24 cellular contexts compared by ENCODE assay signal in the genomic region with DNA sequence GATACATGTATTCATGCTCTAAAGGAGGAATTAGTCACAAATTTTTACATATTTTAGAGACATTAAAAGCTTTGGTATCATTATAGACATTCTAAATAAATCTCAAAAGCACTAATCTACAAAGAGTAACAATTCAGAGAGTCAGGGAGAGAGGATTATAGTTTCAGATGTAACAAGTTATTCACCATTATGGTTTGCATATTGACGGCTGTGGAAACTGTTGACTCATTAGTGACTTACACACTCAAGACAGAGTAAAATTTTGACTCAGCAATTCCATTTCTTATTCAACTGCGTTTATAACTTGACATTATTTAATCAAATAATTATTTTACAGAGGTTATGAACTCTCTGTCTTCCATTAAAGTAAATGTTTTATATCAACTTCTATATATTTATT.
DNase-seq lines count a peak whose midpoint lies in the region; ATAC-seq, FAIRE-seq and TF ChIP-seq lines count a peak whose summit lies in the region.
"Had no signal": no experiment of that assay in that cellular context is flagged by ENCODE, and none has a peak within 500 bp of the region (broad histone marks: within the 10 kb centered on the region; RNA-seq: fewer than 3 reads in every experiment).

No MANE protein-coding gene starts in this region.

- H3K9me3 ChIP-seq in GM12878 (replicated peaks; ENCODE audit: control insufficient read depth, insufficient read depth, low read length) = no peaks in the 10 kb centered on the region
- H3K9me3 ChIP-seq: neutrophil, Peyer's patch had no signal

- no peaks in the 10 kb centered on the region for H3K36me3 ChIP-seq in GM12878 (ENCODE audit: control insufficient read depth in 2 of 2, insufficient read depth in 2 of 2, low read length in 1 of 2)
- H3K36me3 ChIP-seq: ascending aorta, heart right ventricle, neutrophil, Peyer's patch had no signal

- DNase-seq in AG08395 (ENCODE audit: low spot score) = peak; percentile 13
- peak; percentile 67 for DNase-seq in LHCN-M2 (ENCODE audit: low read depth)
- DNase-seq in GM12878 (ENCODE audit: low read depth, low spot score) = no peak
- peak; percentile 53 to 72 for DNase-seq in foreskin keratinocyte
- DNase-seq in inferior parietal cortex (ENCODE audit: extremely low spot score) = no peak
- no peak for DNase-seq in NCI-H226
- no peak for DNase-seq in NCI-H446 treated with DMSO at 0.1 percent for 48 hours (lab: John Stamatoyannopoulos, UW)
- no peak for DNase-seq in activated T-helper 2 cell treated with anti-CD3 and anti-CD28 coated beads, Interferon-gamma antibody, Interleukin-2, Interleukin-4, amounts not matched to agents 10 μg/mL and 5 μg/mL and 100 μg/mL, durations not matched to agents 14 hours and 24 hours and 36 hours (ENCODE audit: low spot score)
- DNase-seq: activated CD8-positive, alpha-beta memory T cell treated with anti-CD3 and anti-CD28 coated beads for 24 hours; activated naive CD4-positive, alpha-beta T cell treated with anti-CD3 and anti-CD28 coated beads, Interleukin-2, amount 10 ng/mL, durations not matched to agents 7 days and 5 days; activated T-cell treated with anti-CD3 and anti-CD28 coated beads, Interleukin-2, amount 50 U/mL, for 48 hours; C1 segment of cervical spinal cord; effector memory CD4-positive, alpha-beta T cell; heart right ventricle; KBM-7; MV-4-11; NCI-H1694 treated with DMSO at 0.1 percent for 48 hours; Peyer's patch; stimulated activated CD4-positive, alpha-beta T cell treated with anti-CD3 and anti-CD28 coated beads, Interleukin-12 subunit alpha, Interleukin-12 subunit beta, amount 100 ng/mL, for 4 hours; T-helper 9 cell had no signal

- intact Hi-C loops in GM12878 (cut with micrococcal nuclease; ENCODE audit: unreplicated experiment) = no loop called here
- intact Hi-C loops in activated T-helper 2 cell treated with anti-CD3 and anti-CD28 coated beads, Interferon-gamma antibody, Interleukin-2, Interleukin-4, amounts not matched to agents 10 μg/mL and 5 μg/mL and 100 μg/mL, durations not matched to agents 14 hours and 24 hours and 36 hours (cut with micrococcal nuclease) = no loop called here

- ATAC-seq in GM12878 (no peak), foreskin keratinocyte (peak; percentile 78)
- ATAC-seq: GM23338, heart right ventricle, SK-N-SH treated with all-trans-retinoic acid at 6 μM for 48 hours had no signal

- 2% methylated on average over 2 of the region's 2 CpGs for WGBS in GM12878 (ENCODE audit: insufficient coverage, insufficient replicate concordance, low lambda C conversion rate, missing lambda C conversion rate)

- no peak for TF ChIP-seq RAD21 in GM12878 (IDR thresholded peaks at IDR 0.05; ENCODE audit: insufficient read depth, low read depth, low read length)

- no peak for TF ChIP-seq EP300 in GM12878 (IDR thresholded peaks at IDR 0.05; ENCODE audit: borderline replicate concordance in 1 of 2, control insufficient read depth in 1 of 2, low read depth in 2 of 2, low read length in 2 of 2)

- H3K9me3 Mint-ChIP-seq in activated T-helper 2 cell treated with anti-CD3 and anti-CD28 coated beads, Interferon-gamma antibody, Interleukin-2, Interleukin-4, amounts not matched to agents 10 μg/mL and 5 μg/mL and 100 μg/mL, durations not matched to agents 14 hours and 24 hours and 36 hours = peaks cover 9% of the 10 kb centered on the region

- H3K4me3 Mint-ChIP-seq in activated T-helper 2 cell treated with anti-CD3 and anti-CD28 coated beads, Interferon-gamma antibody, Interleukin-2, Interleukin-4, amounts not matched to agents 10 μg/mL and 5 μg/mL and 100 μg/mL, durations not matched to agents 14 hours and 24 hours and 36 hours (ENCODE audit: low read depth) = no peak overlapping the region
- H3K4me3 Mint-ChIP-seq: activated naive CD4-positive, alpha-beta T cell treated with anti-CD3 and anti-CD28 coated beads, Interleukin-2, amount 10 ng/mL, durations not matched to agents 7 days and 5 days; GM23338 had no signal

- TF ChIP-seq CTCF in GM12878 (IDR thresholded peaks at IDR 0.05 in 2 of 3, conservative IDR thresholded peaks at IDR 0.05 in 1 of 3; ENCODE audit: control insufficient read depth in 2 of 3, extremely low read depth in 1 of 3, insufficient read depth in 1 of 3, low read depth in 3 of 3, low read length in 3 of 3) = no peak
- TF ChIP-seq CTCF in foreskin keratinocyte (conservative IDR thresholded peaks at IDR 0.05) = no peak

- no peaks in the 10 kb centered on the region for H3K79me2 ChIP-seq in GM12878 (ENCODE audit: control insufficient read depth, insufficient read depth, low read length)

- POLR2A ChIA-PET in GM12878 (lab: Charles Lee) = interaction anchor here (0.6 kb wide), 1 partner anchor 8 kb away, joined by 4 read pairs; no protein-coding TSS in a partner anchor

- no peaks in the 10 kb centered on the region for H4K20me1 ChIP-seq in GM12878 (ENCODE audit: control insufficient read depth, insufficient read depth)

- in situ Hi-C loops in GM12878 (cut with MboI) = no loop called here

- CTCF ChIA-PET in GM12878 (lab: Yijun Ruan, JAX) = no interaction called here

- no peak overlapping the region for H3K4me2 ChIP-seq in GM12878 (ENCODE audit: control insufficient read depth, insufficient read depth)
- H3K4me2 ChIP-seq: GM23338 had no signal

- no peak overlapping the region for H3K27ac ChIP-seq in GM12878 (ENCODE audit: control insufficient read depth, insufficient read depth)
- peak overlapping the region; percentile 95 for H3K27ac ChIP-seq in foreskin keratinocyte
- H3K27ac ChIP-seq: ascending aorta, heart right ventricle, neutrophil, Peyer's patch had no signal

- no peak overlapping the region for H3K4me3 ChIP-seq in GM12878
- H3K4me3 ChIP-seq: ascending aorta, GM23338, heart right ventricle, Peyer's patch had no signal

- no peaks in the 10 kb centered on the region for H3K36me3 Mint-ChIP-seq in activated T-helper 2 cell treated with anti-CD3 and anti-CD28 coated beads, Interferon-gamma antibody, Interleukin-2, Interleukin-4, amounts not matched to agents 10 μg/mL and 5 μg/mL and 100 μg/mL, durations not matched to agents 14 hours and 24 hours and 36 hours (ENCODE audit: low read depth)
- H3K36me3 Mint-ChIP-seq: activated naive CD4-positive, alpha-beta T cell treated with anti-CD3 and anti-CD28 coated beads, Interleukin-2, amount 10 ng/mL, durations not matched to agents 7 days and 5 days had no signal

- H3K4me1 ChIP-seq in GM12878 (ENCODE audit: control insufficient read depth, insufficient read depth, low read length) = no peaks in the 10 kb centered on the region
- H3K4me1 ChIP-seq in foreskin keratinocyte = peaks cover 11% of the 10 kb centered on the region
- H3K4me1 ChIP-seq: ascending aorta, heart right ventricle, Peyer's patch had no signal

- no TSS peak for BruUV-seq in GM12878 (replicated peaks; lab: Mats Ljungman, UMichigan)

- H2AFZ ChIP-seq in GM12878 (ENCODE audit: control insufficient read depth, low read depth, low read length) = no peak overlapping the region
- H2AFZ ChIP-seq: GM23338 had no signal

- RAD21 ChIA-PET in GM12878 (lab: Charles Lee; ENCODE audit: unreplicated experiment) = no interaction called here

- TF ChIP-seq POLR2A in GM12878 (IDR thresholded peaks at IDR 0.05; ENCODE audit: low read depth, low read length) = no peak

- H3K4me1 Mint-ChIP-seq in activated T-helper 2 cell treated with anti-CD3 and anti-CD28 coated beads, Interferon-gamma antibody, Interleukin-2, Interleukin-4, amounts not matched to agents 10 μg/mL and 5 μg/mL and 100 μg/mL, durations not matched to agents 14 hours and 24 hours and 36 hours (ENCODE audit: low read depth) = no peaks in the 10 kb centered on the region
- H3K4me1 Mint-ChIP-seq: activated naive CD4-positive, alpha-beta T cell treated with anti-CD3 and anti-CD28 coated beads, Interleukin-2, amount 10 ng/mL, durations not matched to agents 7 days and 5 days had no signal

- H3K27me3 Mint-ChIP-seq in activated T-helper 2 cell treated with anti-CD3 and anti-CD28 coated beads, Interferon-gamma antibody, Interleukin-2, Interleukin-4, amounts not matched to agents 10 μg/mL and 5 μg/mL and 100 μg/mL, durations not matched to agents 14 hours and 24 hours and 36 hours (ENCODE audit: low read depth) = no peaks in the 10 kb centered on the region
- H3K27me3 Mint-ChIP-seq: activated naive CD4-positive, alpha-beta T cell treated with anti-CD3 and anti-CD28 coated beads, Interleukin-2, amount 10 ng/mL, durations not matched to agents 7 days and 5 days had no signal

- no peak for FAIRE-seq in GM12878 (lab: Jason Lieb, UNC)

- no peak overlapping the region for H3K27ac Mint-ChIP-seq in activated T-helper 2 cell treated with anti-CD3 and anti-CD28 coated beads, Interferon-gamma antibody, Interleukin-2, Interleukin-4, amounts not matched to agents 10 μg/mL and 5 μg/mL and 100 μg/mL, durations not matched to agents 14 hours and 24 hours and 36 hours
- H3K27ac Mint-ChIP-seq: activated naive CD4-positive, alpha-beta T cell treated with anti-CD3 and anti-CD28 coated beads, Interleukin-2, amount 10 ng/mL, durations not matched to agents 7 days and 5 days; GM23338 had no signal

- SMC1A ChIA-PET in GM12878 (lab: Charles Lee; ENCODE audit: uncharacterized antibody, unreplicated experiment) = no interaction called here

- H3K27me3 ChIP-seq in GM12878 (replicated peaks in 1 of 2; ENCODE audit: control insufficient read depth in 2 of 2, insufficient read depth in 2 of 2, low read length in 1 of 2) (no peaks in the 10 kb centered on the region), foreskin keratinocyte (no peaks in the 10 kb centered on the region)
- H3K27me3 ChIP-seq: ascending aorta, heart right ventricle, neutrophil, Peyer's patch had no signal

- no peak overlapping the region for H3K9ac ChIP-seq in GM12878 (ENCODE audit: control insufficient read depth, insufficient read depth, low read length)

TF ChIP-seq in GM12878, 131 proteins besides CTCF, POLR2A, EP300 and RAD21:
- TF ChIP-seq PAX8 (IDR thresholded peaks at IDR 0.05) (no peak), JUNB (IDR thresholded peaks at IDR 0.05) (peak; percentile 28)

Comparison
In these comparisons a context has a peak if more than half of its experiments do, and no peak if none do; other contexts are left out.
1. DNase-seq: peak in AG08395 (single experiment), LHCN-M2 (single experiment) and foreskin keratinocyte (2 of 2); none in GM12878 (single experiment), inferior parietal cortex (single experiment), NCI-H226 (single experiment), NCI-H446 treated with DMSO at 0.1 percent for 48 hours (single experiment) and activated T-helper 2 cell treated with anti-CD3 and anti-CD28 coated beads, Interferon-gamma antibody, Interleukin-2, Interleukin-4, amounts not matched to agents 10 μg/mL and 5 μg/mL and 100 μg/mL, durations not matched to agents 14 hours and 24 hours and 36 hours (single experiment).